13 cellular contexts compared by ENCODE assay signal in genomic region chr9:127422133-127422782, GRCh38. TPM values are rescaled to one million over a fixed set of nuclear protein-coding genes. Genes with fewer than 3 reads are reported as not detected.
DNase-seq lines count a peak whose midpoint lies in the region; ATAC-seq and TF ChIP-seq lines count a peak whose summit lies in the region.
"Had no signal": no experiment of that assay in that cellular context is flagged by ENCODE, and none has a peak within 500 bp of the region (broad histone marks: within the 10 kb centered on the region; RNA-seq: fewer than 3 reads in every experiment).

No MANE protein-coding gene starts in this region.

- no peaks in the 10 kb centered on the region for H3K36me3 ChIP-seq in H7 (replicated peaks; ENCODE audit: control insufficient read depth, insufficient read depth, low read length)
- no peaks in the 10 kb centered on the region for H3K36me3 ChIP-seq in PC-3 (ENCODE audit: low read depth, low read length)
- H3K36me3 ChIP-seq in endodermal cell (ENCODE audit: control insufficient read depth, insufficient read depth, low read length): peaks cover 6% of the 10 kb centered on the region
- no peaks in the 10 kb centered on the region for H3K36me3 ChIP-seq in psoas muscle (ENCODE audit: insufficient read depth in 1 of 2, low read depth in 1 of 2)
- H3K36me3 ChIP-seq: right atrium auricular region had no signal

- DNase-seq in H7: peak; percentile 4
- no peak for DNase-seq in PC-3
- no peak for DNase-seq in endodermal cell
- DNase-seq in psoas muscle: no peak
- DNase-seq in KBM-7: no peak
- no peak for DNase-seq in glomerular visceral epithelial cell (ENCODE audit: extremely low spot score)
- no peak for DNase-seq in NCI-H2171 (lab: John Stamatoyannopoulos, UW)
- DNase-seq: DMS 273 treated with DMSO at 0.1 percent for 48 hours, Kasumi-1, left colon, NCI-H2227 treated with DMSO at 0.1 percent for 48 hours, SHP77 had no signal

- no peaks in the 10 kb centered on the region for H3K27me3 ChIP-seq in H7 (ENCODE audit: control insufficient read depth, insufficient read depth, low read length)
- H3K27me3 ChIP-seq in PC-3 (ENCODE audit: low read length): no peaks in the 10 kb centered on the region
- H3K27me3 ChIP-seq in endodermal cell (ENCODE audit: control insufficient read depth, insufficient read depth, low read length, poor library complexity, severe bottlenecking): no peaks in the 10 kb centered on the region
- no peaks in the 10 kb centered on the region for H3K27me3 ChIP-seq in psoas muscle (ENCODE audit: insufficient read depth in 3 of 3, low read length in 2 of 3)
- H3K27me3 ChIP-seq: right atrium auricular region had no signal

- H3K9me3 Mint-ChIP-seq in endodermal cell: no peaks in the 10 kb centered on the region

- H3K79me2 ChIP-seq in PC-3 (ENCODE audit: low read length): peaks cover 49% of the 10 kb centered on the region

- H3K4me1 ChIP-seq in PC-3 (ENCODE audit: insufficient read depth, low read length): peaks cover 51% of the 10 kb centered on the region
- H3K4me1 ChIP-seq in endodermal cell (ENCODE audit: control insufficient read depth, insufficient read depth, low read length): peaks cover 6% of the 10 kb centered on the region
- peaks cover 43% of the 10 kb centered on the region for H3K4me1 ChIP-seq in psoas muscle

- H3K4me3 ChIP-seq in H7 (ENCODE audit: insufficient read depth, low read depth, low read length): no peak overlapping the region
- peak overlapping the region; percentile 97; the same call in 1 of the 2 replicates for H3K4me3 ChIP-seq in PC-3 (ENCODE audit: low read length)
- H3K4me3 ChIP-seq in endodermal cell (ENCODE audit: low read length): peak overlapping the region; percentile 99
- peak overlapping the region; percentile 86 for H3K4me3 ChIP-seq in psoas muscle

- in situ Hi-C loops in KBM-7 (cut with MboI; ENCODE audit: low pct_unique_long_range_greater_than_20kb, low sequenced_read_pairs): no loop called here

- no TSS peak for BruUV-seq in PC-3 (replicated peaks; lab: Mats Ljungman, UMichigan)

- H3K27ac ChIP-seq in PC-3 (ENCODE audit: low read length): peak overlapping the region; percentile 12; the same call in 1 of the 2 replicates
- no peak overlapping the region for H3K27ac ChIP-seq in endodermal cell (ENCODE audit: low read depth, low read length)
- H3K27ac ChIP-seq in psoas muscle: peak overlapping the region; percentile 41

- no peaks in the 10 kb centered on the region for H3K27me3 Mint-ChIP-seq in endodermal cell (ENCODE audit: insufficient read depth)

- H3F3A ChIP-seq in PC-3 (ENCODE audit: low read length, unreplicated experiment): peaks cover 4% of the 10 kb centered on the region

- 93 to 96% methylated on average over 4 to 10 of the region's 10 CpGs for WGBS in endodermal cell (ENCODE audit: insufficient coverage in 1 of 2, insufficient read length in 1 of 2), 2 experiments
- WGBS in psoas muscle, 3 donors: 89 to 96% (median 94%) methylated on average over 10 of the region's 10 CpGs

- CTCF ChIA-PET in PC-3 (lab: Charles Lee): no interaction called here

- no peak overlapping the region for H2AFZ ChIP-seq in PC-3 (ENCODE audit: low read length)

- TF ChIP-seq CTCF in PC-3 (conservative IDR thresholded peaks at IDR 0.05; ENCODE audit: low read depth, low read length) (no peak), endodermal cell (conservative IDR thresholded peaks at IDR 0.05) (no peak), psoas muscle (IDR thresholded peaks at IDR 0.05) (no peak)

- peaks cover 7% of the 10 kb centered on the region for H3K36me3 Mint-ChIP-seq in endodermal cell (ENCODE audit: low read depth)

- H3K9me2 ChIP-seq in PC-3 (replicated peaks; ENCODE audit: low read length): no peaks in the 10 kb centered on the region

- H3K4me2 ChIP-seq in PC-3 (ENCODE audit: low read length): peak overlapping the region; percentile 92

- H3K9ac ChIP-seq in PC-3 (ENCODE audit: low read length) (no peak overlapping the region), endodermal cell (ENCODE audit: extremely low read depth, low read length, poor library complexity, severe bottlenecking) (no peak overlapping the region)

- intact Hi-C loops in PC-3 (cut with micrococcal nuclease) (no loop called here), psoas muscle (cut with DNase I) (loop anchor here in 1 of 2 donors (2.0 kb wide), 1 partner anchor 25 kb away; the partner anchor contains the start of gene SLC2A8)

- H4K20me1 ChIP-seq in PC-3 (ENCODE audit: low read length): no peaks in the 10 kb centered on the region

- ATAC-seq in PC-3: no peak
- ATAC-seq in psoas muscle: no peak
- ATAC-seq: left colon had no signal

- no peak overlapping the region for H3K27ac Mint-ChIP-seq in endodermal cell

- peak overlapping the region; percentile 98 for H3K4me3 Mint-ChIP-seq in endodermal cell

- H3K4me1 Mint-ChIP-seq in endodermal cell: peaks cover 20% of the 10 kb centered on the region

- H3K9me3 ChIP-seq in PC-3 (ENCODE audit: low read length): no peaks in the 10 kb centered on the region
- H3K9me3 ChIP-seq in endodermal cell (ENCODE audit: control insufficient read depth, low read length): no peaks in the 10 kb centered on the region
- H3K9me3 ChIP-seq in psoas muscle: no peaks in the 10 kb centered on the region
- H3K9me3 ChIP-seq: right atrium auricular region had no signal

- POLR2A ChIA-PET in PC-3 (lab: Charles Lee; ENCODE audit: unreplicated experiment): no interaction called here

RNA-seq across cellular contexts. Expression of gene ZNF79, which starts 1.9 kb away (rescaled TPM):
- 5.3 and 6.5 TPM in 2 replicates for total RNA-seq in H7 (2014; rRNA removed; shearing (Covaris generic))
- total RNA-seq in PC-3 (2014; rRNA removed): 4.9 and 5.8 TPM in 2 replicates
- 1 to 10 TPM; 7.4 to 9.1 TPM for total RNA-seq in endodermal cell
- 8.0 TPM for polyA plus RNA-seq in endodermal cell (2013, experiment 1 of 2)
- 7.7 TPM for polyA plus RNA-seq in endodermal cell (2013, experiment 2 of 2)
- total RNA-seq in psoas muscle: 10 to 100 TPM in 2 of 4 donors, 1 to 10 TPM in 2; 4.4 to 10.7 (median 9.1) TPM
- polyA plus RNA-seq in psoas muscle: 1 to 10 TPM; 2.7 to 6.0 (median 2.8) TPM

RNA-seq across cellular contexts. Expression of gene SLC2A8, which starts 25.3 kb away (rescaled TPM):
- total RNA-seq in H7 (2014; rRNA removed; shearing (Covaris generic)): 18.8 and 23.3 TPM in 2 replicates
- total RNA-seq in PC-3 (2014; rRNA removed) (29.0 and 43.7 TPM in 2 replicates), endodermal cell (10 to 100 TPM; 33.6 to 40.3 TPM), psoas muscle (10 to 100 TPM; 15.8 to 18.7 (median 16.3) TPM)
- polyA plus RNA-seq in endodermal cell (2013, experiment 1 of 2): 21.9 TPM
- polyA plus RNA-seq in endodermal cell (2013, experiment 2 of 2): 22.1 TPM
- polyA plus RNA-seq in psoas muscle: 10 to 100 TPM; 13.2 to 20.3 (median 19.0) TPM

RNA-seq across cellular contexts. Expression of gene RPL12, which starts 28.9 kb away (rescaled TPM):
- 2,182 and 2,219 TPM in 2 replicates for total RNA-seq in H7 (2014; rRNA removed; shearing (Covaris generic))
- total RNA-seq in PC-3 (2014; rRNA removed) (1,109 and 1,417 TPM in 2 replicates), endodermal cell (1,000 to 10,000 TPM; 1,241 to 1,436 TPM), psoas muscle (1,000 to 10,000 TPM in 1 of 4 donors, 100 to 1,000 TPM in 3; 748 to 1,111 (median 831) TPM)
- polyA plus RNA-seq in endodermal cell (2013, experiment 1 of 2): 1,289 TPM
- 1,216 TPM for polyA plus RNA-seq in endodermal cell (2013, experiment 2 of 2)
- polyA plus RNA-seq in psoas muscle: 1,000 to 10,000 TPM; 1,171 to 2,317 (median 1,895) TPM

RNA-seq across cellular contexts. Expression of gene LRSAM1, which starts 29.1 kb away (rescaled TPM):
- 15.8 and 18.5 TPM in 2 replicates for total RNA-seq in H7 (2014; rRNA removed; shearing (Covaris generic))
- 9.6 and 11.1 TPM in 2 replicates for total RNA-seq in PC-3 (2014; rRNA removed)
- 10 to 100 TPM; 18.4 to 19.8 TPM for total RNA-seq in endodermal cell
- 18.1 TPM for polyA plus RNA-seq in endodermal cell (2013, experiment 1 of 2)
- 17.8 TPM for polyA plus RNA-seq in endodermal cell (2013, experiment 2 of 2)
- 10 to 100 TPM in 3 of 4 donors, 1 to 10 TPM in 1; 8.3 to 17.7 (median 13.8) TPM for total RNA-seq in psoas muscle
- 10 to 100 TPM; 11.1 to 17.1 (median 11.6) TPM for polyA plus RNA-seq in psoas muscle
